1 cellular context compared by ENCODE assay signal in the genomic region with DNA sequence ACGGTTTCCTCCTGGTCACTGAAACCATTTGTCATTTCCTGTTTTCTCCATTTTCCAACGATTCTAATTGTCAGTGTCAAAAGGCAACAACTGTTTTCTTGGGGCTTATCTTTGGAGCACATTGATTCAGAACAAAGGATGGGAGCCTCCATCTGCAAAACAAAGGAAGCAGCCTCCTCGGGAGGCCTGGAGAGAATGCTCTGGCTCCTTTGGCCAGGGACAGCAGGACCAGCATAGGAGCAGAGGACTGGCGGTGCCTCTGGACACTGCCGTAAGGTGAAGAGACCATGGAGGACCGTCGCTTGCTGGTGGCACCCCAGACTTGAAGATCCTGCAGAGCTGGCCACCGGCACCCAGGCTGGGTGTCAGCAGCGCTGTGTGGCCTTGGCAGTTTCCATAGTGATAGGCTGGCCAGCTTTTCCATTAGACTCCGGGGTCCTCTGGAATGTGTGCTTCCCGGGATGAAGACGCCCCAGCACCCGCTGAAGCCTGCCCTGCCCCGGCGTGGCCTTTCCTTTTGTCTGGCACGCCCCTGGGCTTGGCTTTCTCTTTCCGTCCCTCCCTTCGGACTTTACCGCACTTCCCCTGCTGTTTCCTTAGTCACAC.
TF ChIP-seq lines count a peak whose summit lies in the region.

No MANE protein-coding gene starts in this region.

TF ChIP-seq in SK-N-SH treated with all-trans-retinoic acid at 6 μM for 48 hours, 23 proteins besides CTCF, POLR2A, EP300 and RAD21 (continued from another document):
- TF ChIP-seq, protein P1, sequence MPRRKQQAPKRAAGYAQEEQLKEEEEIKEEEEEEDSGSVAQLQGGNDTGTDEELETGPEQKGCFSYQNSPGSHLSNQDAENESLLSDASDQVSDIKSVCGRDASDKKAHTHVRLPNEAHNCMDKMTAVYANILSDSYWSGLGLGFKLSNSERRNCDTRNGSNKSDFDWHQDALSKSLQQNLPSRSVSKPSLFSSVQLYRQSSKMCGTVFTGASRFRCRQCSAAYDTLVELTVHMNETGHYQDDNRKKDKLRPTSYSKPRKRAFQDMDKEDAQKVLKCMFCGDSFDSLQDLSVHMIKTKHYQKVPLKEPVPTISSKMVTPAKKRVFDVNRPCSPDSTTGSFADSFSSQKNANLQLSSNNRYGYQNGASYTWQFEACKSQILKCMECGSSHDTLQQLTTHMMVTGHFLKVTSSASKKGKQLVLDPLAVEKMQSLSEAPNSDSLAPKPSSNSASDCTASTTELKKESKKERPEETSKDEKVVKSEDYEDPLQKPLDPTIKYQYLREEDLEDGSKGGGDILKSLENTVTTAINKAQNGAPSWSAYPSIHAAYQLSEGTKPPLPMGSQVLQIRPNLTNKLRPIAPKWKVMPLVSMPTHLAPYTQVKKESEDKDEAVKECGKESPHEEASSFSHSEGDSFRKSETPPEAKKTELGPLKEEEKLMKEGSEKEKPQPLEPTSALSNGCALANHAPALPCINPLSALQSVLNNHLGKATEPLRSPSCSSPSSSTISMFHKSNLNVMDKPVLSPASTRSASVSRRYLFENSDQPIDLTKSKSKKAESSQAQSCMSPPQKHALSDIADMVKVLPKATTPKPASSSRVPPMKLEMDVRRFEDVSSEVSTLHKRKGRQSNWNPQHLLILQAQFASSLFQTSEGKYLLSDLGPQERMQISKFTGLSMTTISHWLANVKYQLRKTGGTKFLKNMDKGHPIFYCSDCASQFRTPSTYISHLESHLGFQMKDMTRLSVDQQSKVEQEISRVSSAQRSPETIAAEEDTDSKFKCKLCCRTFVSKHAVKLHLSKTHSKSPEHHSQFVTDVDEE (CRISPR knock-in tag; IDR thresholded peaks at IDR 0.05), result no peak
- TF ChIP-seq ISL1 (CRISPR knock-in tag; IDR thresholded peaks at IDR 0.05) (no peak), ZNF565 (CRISPR knock-in tag; conservative IDR thresholded peaks at IDR 0.05; ENCODE audit: low read depth) (no peak)
TF ChIP-seq in SK-N-SH treated with all-trans-retinoic acid at 6 μM for 48 hours: peak in this region for 0.
